ENCODE assay signal across 2 cellular contexts in the genomic region with DNA sequence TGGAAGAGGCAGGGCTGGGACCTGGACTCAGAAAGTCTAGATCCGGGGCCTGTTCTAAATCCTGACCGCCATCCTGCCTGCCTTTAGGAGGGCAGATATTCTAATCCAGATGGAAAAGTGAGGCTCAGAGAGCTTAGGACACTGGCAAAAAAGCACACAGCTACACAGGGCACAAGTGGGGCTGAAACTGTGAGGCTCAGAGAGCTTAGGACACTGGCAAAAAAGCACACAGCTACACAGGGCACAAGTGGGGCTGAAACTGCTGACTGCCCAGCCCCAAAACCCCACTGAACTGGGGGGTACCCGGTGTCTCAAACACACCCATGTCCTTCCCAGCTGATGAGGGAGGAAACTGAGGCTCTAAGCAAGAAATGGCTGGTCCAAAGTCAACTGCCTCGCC.
TF ChIP-seq lines count a peak whose summit lies in the region.

No MANE protein-coding gene starts in this region.

TF ChIP-seq in H1, 55 proteins besides CTCF, POLR2A, EP300 and RAD21:
- TF ChIP-seq YY1 (IDR thresholded peaks at IDR 0.05; ENCODE audit: low read depth, low read length): no peak
- TF ChIP-seq SUZ12 (IDR thresholded peaks at IDR 0.05; ENCODE audit: low read length): no peak
- TF ChIP-seq SRF (IDR thresholded peaks at IDR 0.05; ENCODE audit: low read depth, low read length): no peak
- TF ChIP-seq TEAD4 (IDR thresholded peaks at IDR 0.05; ENCODE audit: low read depth, low read length): no peak
- TF ChIP-seq, protein P1, sequence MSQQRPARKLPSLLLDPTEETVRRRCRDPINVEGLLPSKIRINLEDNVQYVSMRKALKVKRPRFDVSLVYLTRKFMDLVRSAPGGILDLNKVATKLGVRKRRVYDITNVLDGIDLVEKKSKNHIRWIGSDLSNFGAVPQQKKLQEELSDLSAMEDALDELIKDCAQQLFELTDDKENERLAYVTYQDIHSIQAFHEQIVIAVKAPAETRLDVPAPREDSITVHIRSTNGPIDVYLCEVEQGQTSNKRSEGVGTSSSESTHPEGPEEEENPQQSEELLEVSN (IDR thresholded peaks at IDR 0.05): no peak
- TF ChIP-seq, protein P2, sequence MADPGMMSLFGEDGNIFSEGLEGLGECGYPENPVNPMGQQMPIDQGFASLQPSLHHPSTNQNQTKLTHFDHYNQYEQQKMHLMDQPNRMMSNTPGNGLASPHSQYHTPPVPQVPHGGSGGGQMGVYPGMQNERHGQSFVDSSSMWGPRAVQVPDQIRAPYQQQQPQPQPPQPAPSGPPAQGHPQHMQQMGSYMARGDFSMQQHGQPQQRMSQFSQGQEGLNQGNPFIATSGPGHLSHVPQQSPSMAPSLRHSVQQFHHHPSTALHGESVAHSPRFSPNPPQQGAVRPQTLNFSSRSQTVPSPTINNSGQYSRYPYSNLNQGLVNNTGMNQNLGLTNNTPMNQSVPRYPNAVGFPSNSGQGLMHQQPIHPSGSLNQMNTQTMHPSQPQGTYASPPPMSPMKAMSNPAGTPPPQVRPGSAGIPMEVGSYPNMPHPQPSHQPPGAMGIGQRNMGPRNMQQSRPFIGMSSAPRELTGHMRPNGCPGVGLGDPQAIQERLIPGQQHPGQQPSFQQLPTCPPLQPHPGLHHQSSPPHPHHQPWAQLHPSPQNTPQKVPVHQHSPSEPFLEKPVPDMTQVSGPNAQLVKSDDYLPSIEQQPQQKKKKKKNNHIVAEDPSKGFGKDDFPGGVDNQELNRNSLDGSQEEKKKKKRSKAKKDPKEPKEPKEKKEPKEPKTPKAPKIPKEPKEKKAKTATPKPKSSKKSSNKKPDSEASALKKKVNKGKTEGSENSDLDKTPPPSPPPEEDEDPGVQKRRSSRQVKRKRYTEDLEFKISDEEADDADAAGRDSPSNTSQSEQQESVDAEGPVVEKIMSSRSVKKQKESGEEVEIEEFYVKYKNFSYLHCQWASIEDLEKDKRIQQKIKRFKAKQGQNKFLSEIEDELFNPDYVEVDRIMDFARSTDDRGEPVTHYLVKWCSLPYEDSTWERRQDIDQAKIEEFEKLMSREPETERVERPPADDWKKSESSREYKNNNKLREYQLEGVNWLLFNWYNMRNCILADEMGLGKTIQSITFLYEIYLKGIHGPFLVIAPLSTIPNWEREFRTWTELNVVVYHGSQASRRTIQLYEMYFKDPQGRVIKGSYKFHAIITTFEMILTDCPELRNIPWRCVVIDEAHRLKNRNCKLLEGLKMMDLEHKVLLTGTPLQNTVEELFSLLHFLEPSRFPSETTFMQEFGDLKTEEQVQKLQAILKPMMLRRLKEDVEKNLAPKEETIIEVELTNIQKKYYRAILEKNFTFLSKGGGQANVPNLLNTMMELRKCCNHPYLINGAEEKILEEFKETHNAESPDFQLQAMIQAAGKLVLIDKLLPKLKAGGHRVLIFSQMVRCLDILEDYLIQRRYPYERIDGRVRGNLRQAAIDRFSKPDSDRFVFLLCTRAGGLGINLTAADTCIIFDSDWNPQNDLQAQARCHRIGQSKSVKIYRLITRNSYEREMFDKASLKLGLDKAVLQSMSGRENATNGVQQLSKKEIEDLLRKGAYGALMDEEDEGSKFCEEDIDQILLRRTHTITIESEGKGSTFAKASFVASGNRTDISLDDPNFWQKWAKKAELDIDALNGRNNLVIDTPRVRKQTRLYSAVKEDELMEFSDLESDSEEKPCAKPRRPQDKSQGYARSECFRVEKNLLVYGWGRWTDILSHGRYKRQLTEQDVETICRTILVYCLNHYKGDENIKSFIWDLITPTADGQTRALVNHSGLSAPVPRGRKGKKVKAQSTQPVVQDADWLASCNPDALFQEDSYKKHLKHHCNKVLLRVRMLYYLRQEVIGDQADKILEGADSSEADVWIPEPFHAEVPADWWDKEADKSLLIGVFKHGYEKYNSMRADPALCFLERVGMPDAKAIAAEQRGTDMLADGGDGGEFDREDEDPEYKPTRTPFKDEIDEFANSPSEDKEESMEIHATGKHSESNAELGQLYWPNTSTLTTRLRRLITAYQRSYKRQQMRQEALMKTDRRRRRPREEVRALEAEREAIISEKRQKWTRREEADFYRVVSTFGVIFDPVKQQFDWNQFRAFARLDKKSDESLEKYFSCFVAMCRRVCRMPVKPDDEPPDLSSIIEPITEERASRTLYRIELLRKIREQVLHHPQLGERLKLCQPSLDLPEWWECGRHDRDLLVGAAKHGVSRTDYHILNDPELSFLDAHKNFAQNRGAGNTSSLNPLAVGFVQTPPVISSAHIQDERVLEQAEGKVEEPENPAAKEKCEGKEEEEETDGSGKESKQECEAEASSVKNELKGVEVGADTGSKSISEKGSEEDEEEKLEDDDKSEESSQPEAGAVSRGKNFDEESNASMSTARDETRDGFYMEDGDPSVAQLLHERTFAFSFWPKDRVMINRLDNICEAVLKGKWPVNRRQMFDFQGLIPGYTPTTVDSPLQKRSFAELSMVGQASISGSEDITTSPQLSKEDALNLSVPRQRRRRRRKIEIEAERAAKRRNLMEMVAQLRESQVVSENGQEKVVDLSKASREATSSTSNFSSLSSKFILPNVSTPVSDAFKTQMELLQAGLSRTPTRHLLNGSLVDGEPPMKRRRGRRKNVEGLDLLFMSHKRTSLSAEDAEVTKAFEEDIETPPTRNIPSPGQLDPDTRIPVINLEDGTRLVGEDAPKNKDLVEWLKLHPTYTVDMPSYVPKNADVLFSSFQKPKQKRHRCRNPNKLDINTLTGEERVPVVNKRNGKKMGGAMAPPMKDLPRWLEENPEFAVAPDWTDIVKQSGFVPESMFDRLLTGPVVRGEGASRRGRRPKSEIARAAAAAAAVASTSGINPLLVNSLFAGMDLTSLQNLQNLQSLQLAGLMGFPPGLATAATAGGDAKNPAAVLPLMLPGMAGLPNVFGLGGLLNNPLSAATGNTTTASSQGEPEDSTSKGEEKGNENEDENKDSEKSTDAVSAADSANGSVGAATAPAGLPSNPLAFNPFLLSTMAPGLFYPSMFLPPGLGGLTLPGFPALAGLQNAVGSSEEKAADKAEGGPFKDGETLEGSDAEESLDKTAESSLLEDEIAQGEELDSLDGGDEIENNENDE (IDR thresholded peaks at IDR 0.05; ENCODE audit: insufficient replicate concordance, low read length): no peak
- TF ChIP-seq TAF1 (IDR thresholded peaks at IDR 0.05; ENCODE audit: low read depth, low read length): no peak
- no peak for TF ChIP-seq EGR1 (IDR thresholded peaks at IDR 0.05; ENCODE audit: borderline replicate concordance, low read depth, low read length)
- TF ChIP-seq KDM4A (IDR thresholded peaks at IDR 0.05; ENCODE audit: low read depth, low read length, severe bottlenecking): no peak
- TF ChIP-seq NRF1 (IDR thresholded peaks at IDR 0.05; ENCODE audit: low read depth, low read length): no peak
- TF ChIP-seq ASH2L (IDR thresholded peaks at IDR 0.05; ENCODE audit: low read length): no peak
- no peak for TF ChIP-seq CHD2 (IDR thresholded peaks at IDR 0.05; ENCODE audit: low read length)
- TF ChIP-seq, protein P3, sequence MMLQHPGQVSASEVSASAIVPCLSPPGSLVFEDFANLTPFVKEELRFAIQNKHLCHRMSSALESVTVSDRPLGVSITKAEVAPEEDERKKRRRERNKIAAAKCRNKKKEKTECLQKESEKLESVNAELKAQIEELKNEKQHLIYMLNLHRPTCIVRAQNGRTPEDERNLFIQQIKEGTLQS (IDR thresholded peaks at IDR 0.05; ENCODE audit: insufficient read depth, low read depth, low read length): no peak
- TF ChIP-seq CHD1 (IDR thresholded peaks at IDR 0.05; ENCODE audit: low read depth, low read length): no peak
- no peak for TF ChIP-seq CBX8 (IDR thresholded peaks at IDR 0.05; ENCODE audit: borderline replicate concordance, low read depth, low read length)

TF ChIP-seq in neural cell, 6 proteins besides CTCF, POLR2A, EP300 and RAD21:
- TF ChIP-seq POLR2AphosphoS5 (IDR thresholded peaks at IDR 0.05) (no peak), EZH2 (IDR thresholded peaks at IDR 0.05; ENCODE audit: borderline replicate concordance, insufficient read depth, low read length, poor library complexity, severe bottlenecking) (no peak), MXI1 (conservative IDR thresholded peaks at IDR 0.05; ENCODE audit: poor library complexity, severe bottlenecking) (no peak), SMC3 (conservative IDR thresholded peaks at IDR 0.05; ENCODE audit: poor library complexity) (no peak), TAF1 (IDR thresholded peaks at IDR 0.05; ENCODE audit: low read depth) (no peak)
- TF ChIP-seq, protein P4, sequence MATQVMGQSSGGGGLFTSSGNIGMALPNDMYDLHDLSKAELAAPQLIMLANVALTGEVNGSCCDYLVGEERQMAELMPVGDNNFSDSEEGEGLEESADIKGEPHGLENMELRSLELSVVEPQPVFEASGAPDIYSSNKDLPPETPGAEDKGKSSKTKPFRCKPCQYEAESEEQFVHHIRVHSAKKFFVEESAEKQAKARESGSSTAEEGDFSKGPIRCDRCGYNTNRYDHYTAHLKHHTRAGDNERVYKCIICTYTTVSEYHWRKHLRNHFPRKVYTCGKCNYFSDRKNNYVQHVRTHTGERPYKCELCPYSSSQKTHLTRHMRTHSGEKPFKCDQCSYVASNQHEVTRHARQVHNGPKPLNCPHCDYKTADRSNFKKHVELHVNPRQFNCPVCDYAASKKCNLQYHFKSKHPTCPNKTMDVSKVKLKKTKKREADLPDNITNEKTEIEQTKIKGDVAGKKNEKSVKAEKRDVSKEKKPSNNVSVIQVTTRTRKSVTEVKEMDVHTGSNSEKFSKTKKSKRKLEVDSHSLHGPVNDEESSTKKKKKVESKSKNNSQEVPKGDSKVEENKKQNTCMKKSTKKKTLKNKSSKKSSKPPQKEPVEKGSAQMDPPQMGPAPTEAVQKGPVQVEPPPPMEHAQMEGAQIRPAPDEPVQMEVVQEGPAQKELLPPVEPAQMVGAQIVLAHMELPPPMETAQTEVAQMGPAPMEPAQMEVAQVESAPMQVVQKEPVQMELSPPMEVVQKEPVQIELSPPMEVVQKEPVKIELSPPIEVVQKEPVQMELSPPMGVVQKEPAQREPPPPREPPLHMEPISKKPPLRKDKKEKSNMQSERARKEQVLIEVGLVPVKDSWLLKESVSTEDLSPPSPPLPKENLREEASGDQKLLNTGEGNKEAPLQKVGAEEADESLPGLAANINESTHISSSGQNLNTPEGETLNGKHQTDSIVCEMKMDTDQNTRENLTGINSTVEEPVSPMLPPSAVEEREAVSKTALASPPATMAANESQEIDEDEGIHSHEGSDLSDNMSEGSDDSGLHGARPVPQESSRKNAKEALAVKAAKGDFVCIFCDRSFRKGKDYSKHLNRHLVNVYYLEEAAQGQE (IDR thresholded peaks at IDR 0.05; ENCODE audit: borderline replicate concordance): no peak
